In genomic region chr15:31270767-31271166, GRCh38 we compare ENCODE assay signal across 1 cellular context.
TF ChIP-seq lines count a peak whose summit lies in the region.

No MANE protein-coding gene starts in this region.

TF ChIP-seq in K562, 482 proteins besides CTCF, POLR2A, EP300 and RAD21:
- TF ChIP-seq ZNF445 (CRISPR knock-in tag; IDR thresholded peaks at IDR 0.05; ENCODE audit: low read depth) (no peak), NFYB (IDR thresholded peaks at IDR 0.05; ENCODE audit: extremely low read depth, insufficient read length) (peak; percentile 3), POU5F1 (IDR thresholded peaks at IDR 0.05; ENCODE audit: borderline replicate concordance, low read depth, low read length, partially characterized antibody) (no peak), SIX5 (IDR thresholded peaks at IDR 0.05; ENCODE audit: borderline replicate concordance in 1 of 2, insufficient read depth in 1 of 2, low read depth in 1 of 2, low read length in 2 of 2) (peak; percentile 27 to 43; a peak in 1 of 4 replicates), ZNF143 (CRISPR knock-in tag; IDR thresholded peaks at IDR 0.05) (peak; percentile 68), SPI1 (IDR thresholded peaks at IDR 0.05; ENCODE audit: borderline replicate concordance, low read depth, low read length) (peak; percentile 40; the same call in 1 of the 2 replicates), ZNF408 (CRISPR knock-in tag; IDR thresholded peaks at IDR 0.05; ENCODE audit: low read depth) (no peak), TEAD1 (CRISPR knock-in tag; IDR thresholded peaks at IDR 0.05) (no peak), HCFC1 (IDR thresholded peaks at IDR 0.05; ENCODE audit: low read depth, low read length) (peak; percentile 78)
- TF ChIP-seq, protein P1, sequence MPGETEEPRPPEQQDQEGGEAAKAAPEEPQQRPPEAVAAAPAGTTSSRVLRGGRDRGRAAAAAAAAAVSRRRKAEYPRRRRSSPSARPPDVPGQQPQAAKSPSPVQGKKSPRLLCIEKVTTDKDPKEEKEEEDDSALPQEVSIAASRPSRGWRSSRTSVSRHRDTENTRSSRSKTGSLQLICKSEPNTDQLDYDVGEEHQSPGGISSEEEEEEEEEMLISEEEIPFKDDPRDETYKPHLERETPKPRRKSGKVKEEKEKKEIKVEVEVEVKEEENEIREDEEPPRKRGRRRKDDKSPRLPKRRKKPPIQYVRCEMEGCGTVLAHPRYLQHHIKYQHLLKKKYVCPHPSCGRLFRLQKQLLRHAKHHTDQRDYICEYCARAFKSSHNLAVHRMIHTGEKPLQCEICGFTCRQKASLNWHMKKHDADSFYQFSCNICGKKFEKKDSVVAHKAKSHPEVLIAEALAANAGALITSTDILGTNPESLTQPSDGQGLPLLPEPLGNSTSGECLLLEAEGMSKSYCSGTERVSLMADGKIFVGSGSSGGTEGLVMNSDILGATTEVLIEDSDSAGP (CRISPR knock-in tag; IDR thresholded peaks at IDR 0.05) = no peak
TF ChIP-seq in K562: peak in this region for 5.
